ENCODE assay signal across 1 cellular context in genomic region chr9:137639303-137640051, GRCh38.
A peak's percentile ranks its signal among the peaks of the same experiment; 100 is the strongest.
TF ChIP-seq lines count a peak whose summit lies in the region.

No MANE protein-coding gene starts in this region.

TF ChIP-seq in K562, 482 proteins besides CTCF, POLR2A, EP300 and RAD21:
- no peak for TF ChIP-seq HCFC1 (IDR thresholded peaks at IDR 0.05; ENCODE audit: low read depth, low read length)
- TF ChIP-seq, protein P1, sequence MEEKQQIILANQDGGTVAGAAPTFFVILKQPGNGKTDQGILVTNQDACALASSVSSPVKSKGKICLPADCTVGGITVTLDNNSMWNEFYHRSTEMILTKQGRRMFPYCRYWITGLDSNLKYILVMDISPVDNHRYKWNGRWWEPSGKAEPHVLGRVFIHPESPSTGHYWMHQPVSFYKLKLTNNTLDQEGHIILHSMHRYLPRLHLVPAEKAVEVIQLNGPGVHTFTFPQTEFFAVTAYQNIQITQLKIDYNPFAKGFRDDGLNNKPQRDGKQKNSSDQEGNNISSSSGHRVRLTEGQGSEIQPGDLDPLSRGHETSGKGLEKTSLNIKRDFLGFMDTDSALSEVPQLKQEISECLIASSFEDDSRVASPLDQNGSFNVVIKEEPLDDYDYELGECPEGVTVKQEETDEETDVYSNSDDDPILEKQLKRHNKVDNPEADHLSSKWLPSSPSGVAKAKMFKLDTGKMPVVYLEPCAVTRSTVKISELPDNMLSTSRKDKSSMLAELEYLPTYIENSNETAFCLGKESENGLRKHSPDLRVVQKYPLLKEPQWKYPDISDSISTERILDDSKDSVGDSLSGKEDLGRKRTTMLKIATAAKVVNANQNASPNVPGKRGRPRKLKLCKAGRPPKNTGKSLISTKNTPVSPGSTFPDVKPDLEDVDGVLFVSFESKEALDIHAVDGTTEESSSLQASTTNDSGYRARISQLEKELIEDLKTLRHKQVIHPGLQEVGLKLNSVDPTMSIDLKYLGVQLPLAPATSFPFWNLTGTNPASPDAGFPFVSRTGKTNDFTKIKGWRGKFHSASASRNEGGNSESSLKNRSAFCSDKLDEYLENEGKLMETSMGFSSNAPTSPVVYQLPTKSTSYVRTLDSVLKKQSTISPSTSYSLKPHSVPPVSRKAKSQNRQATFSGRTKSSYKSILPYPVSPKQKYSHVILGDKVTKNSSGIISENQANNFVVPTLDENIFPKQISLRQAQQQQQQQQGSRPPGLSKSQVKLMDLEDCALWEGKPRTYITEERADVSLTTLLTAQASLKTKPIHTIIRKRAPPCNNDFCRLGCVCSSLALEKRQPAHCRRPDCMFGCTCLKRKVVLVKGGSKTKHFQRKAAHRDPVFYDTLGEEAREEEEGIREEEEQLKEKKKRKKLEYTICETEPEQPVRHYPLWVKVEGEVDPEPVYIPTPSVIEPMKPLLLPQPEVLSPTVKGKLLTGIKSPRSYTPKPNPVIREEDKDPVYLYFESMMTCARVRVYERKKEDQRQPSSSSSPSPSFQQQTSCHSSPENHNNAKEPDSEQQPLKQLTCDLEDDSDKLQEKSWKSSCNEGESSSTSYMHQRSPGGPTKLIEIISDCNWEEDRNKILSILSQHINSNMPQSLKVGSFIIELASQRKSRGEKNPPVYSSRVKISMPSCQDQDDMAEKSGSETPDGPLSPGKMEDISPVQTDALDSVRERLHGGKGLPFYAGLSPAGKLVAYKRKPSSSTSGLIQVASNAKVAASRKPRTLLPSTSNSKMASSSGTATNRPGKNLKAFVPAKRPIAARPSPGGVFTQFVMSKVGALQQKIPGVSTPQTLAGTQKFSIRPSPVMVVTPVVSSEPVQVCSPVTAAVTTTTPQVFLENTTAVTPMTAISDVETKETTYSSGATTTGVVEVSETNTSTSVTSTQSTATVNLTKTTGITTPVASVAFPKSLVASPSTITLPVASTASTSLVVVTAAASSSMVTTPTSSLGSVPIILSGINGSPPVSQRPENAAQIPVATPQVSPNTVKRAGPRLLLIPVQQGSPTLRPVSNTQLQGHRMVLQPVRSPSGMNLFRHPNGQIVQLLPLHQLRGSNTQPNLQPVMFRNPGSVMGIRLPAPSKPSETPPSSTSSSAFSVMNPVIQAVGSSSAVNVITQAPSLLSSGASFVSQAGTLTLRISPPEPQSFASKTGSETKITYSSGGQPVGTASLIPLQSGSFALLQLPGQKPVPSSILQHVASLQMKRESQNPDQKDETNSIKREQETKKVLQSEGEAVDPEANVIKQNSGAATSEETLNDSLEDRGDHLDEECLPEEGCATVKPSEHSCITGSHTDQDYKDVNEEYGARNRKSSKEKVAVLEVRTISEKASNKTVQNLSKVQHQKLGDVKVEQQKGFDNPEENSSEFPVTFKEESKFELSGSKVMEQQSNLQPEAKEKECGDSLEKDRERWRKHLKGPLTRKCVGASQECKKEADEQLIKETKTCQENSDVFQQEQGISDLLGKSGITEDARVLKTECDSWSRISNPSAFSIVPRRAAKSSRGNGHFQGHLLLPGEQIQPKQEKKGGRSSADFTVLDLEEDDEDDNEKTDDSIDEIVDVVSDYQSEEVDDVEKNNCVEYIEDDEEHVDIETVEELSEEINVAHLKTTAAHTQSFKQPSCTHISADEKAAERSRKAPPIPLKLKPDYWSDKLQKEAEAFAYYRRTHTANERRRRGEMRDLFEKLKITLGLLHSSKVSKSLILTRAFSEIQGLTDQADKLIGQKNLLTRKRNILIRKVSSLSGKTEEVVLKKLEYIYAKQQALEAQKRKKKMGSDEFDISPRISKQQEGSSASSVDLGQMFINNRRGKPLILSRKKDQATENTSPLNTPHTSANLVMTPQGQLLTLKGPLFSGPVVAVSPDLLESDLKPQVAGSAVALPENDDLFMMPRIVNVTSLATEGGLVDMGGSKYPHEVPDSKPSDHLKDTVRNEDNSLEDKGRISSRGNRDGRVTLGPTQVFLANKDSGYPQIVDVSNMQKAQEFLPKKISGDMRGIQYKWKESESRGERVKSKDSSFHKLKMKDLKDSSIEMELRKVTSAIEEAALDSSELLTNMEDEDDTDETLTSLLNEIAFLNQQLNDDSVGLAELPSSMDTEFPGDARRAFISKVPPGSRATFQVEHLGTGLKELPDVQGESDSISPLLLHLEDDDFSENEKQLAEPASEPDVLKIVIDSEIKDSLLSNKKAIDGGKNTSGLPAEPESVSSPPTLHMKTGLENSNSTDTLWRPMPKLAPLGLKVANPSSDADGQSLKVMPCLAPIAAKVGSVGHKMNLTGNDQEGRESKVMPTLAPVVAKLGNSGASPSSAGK (IDR thresholded peaks at IDR 0.05), result 0 out of 2 replicates have a peak, but pooled peaks have one; percentile 26
TF ChIP-seq in K562: peak in this region for 1.
